8 cellular contexts compared by ENCODE assay signal in genomic region chr3:52278510-52279069, GRCh38. TPM values are rescaled to one million over a fixed set of nuclear protein-coding genes. Genes with fewer than 3 reads are reported as not detected.
DNase-seq lines count a peak whose midpoint lies in the region; ATAC-seq, FAIRE-seq and TF ChIP-seq lines count a peak whose summit lies in the region.

Gene WDR82, minus strand, starts transcription at chr3:52278649. Its CDS starts 288 bp downstream, at chr3:52278361.

- H3K9ac ChIP-seq in HepG2 (ENCODE audit: insufficient read depth, low read depth, low read length): peak within 1 kb of the TSS; percentile 99

- peaks cover 47% of the 10 kb centered on the region for H3K79me2 ChIP-seq in HepG2 (ENCODE audit: insufficient read depth, low read length)

- DNase-seq in NCI-H69 (lab: John Stamatoyannopoulos, UW) (peak; percentile 94), dedifferentiated amniotic fluid mesenchymal stem cell (ENCODE audit: extremely low spot score) (peak; percentile 88), HepG2 (ENCODE audit: low spot score) (peak; percentile 78)
- DNase-seq in activated CD4-positive, alpha-beta T cell treated with anti-CD3 and anti-CD28 coated beads, Interleukin-2, amount 50 U/mL, for 1 hour: peak; percentile 98
- peak; percentile 99 for DNase-seq in stimulated activated CD4-positive, alpha-beta T cell treated with anti-CD3 and anti-CD28 coated beads, Interleukin-4, amount 100 ng/mL, for 1 hour

- intact Hi-C loops in HepG2 (cut with micrococcal nuclease; ENCODE audit: unreplicated experiment): no loop called here

- peak within 1 kb of the TSS; percentile 92 for H3K4me2 ChIP-seq in HepG2 (ENCODE audit: low read depth, low read length)

- peak within 1 kb of the TSS; percentile 77 to 99 (median 94) for H3K4me3 ChIP-seq in HepG2 (replicated peaks in 1 of 3; ENCODE audit: insufficient read depth in 1 of 3, low read depth in 2 of 3, low read length in 3 of 3)

- H3K4me1 ChIP-seq in HepG2 (ENCODE audit: insufficient read depth, low read length): peaks cover 74% of the 10 kb centered on the region

- POLR2A ChIA-PET in HepG2 (lab: Yijun Ruan, JAX): interaction anchor here (1.0 to 5.3 kb wide), 13 partner anchors 11 to 124 kb away, joined by 3 to 165 read pairs (median 8); partner anchors contain the start of genes GLYCTK, POC1A, PPM1M and TWF2

- TF ChIP-seq RAD21 in HepG2 (CRISPR knock-in tag; IDR thresholded peaks at IDR 0.05): peak; percentile 9; the same call in 1 of the 2 replicates

- no peak within 1 kb of the TSS for H2AFZ ChIP-seq in HepG2 (ENCODE audit: low read length)

- H3K36me3 ChIP-seq in HepG2 (replicated peaks in 1 of 2; ENCODE audit: control insufficient read depth in 1 of 2, insufficient read depth in 2 of 2, low read length in 2 of 2): 0 out of 5 replicates have a peak, but pooled peaks cover 0 to 5% of the 10 kb centered on the region in 2 experiments

- TF ChIP-seq EP300 in HepG2 (IDR thresholded peaks at IDR 0.05; ENCODE audit: low read depth in 2 of 2, low read length in 2 of 2): no peak
- TF ChIP-seq EP300 in HepG2 (CRISPR knock-in tag; IDR thresholded peaks at IDR 0.05; ENCODE audit: borderline replicate concordance): 0 out of 2 replicates have a peak, but pooled peaks have one; percentile 17

- H3K27ac ChIP-seq in C4-2B (peak within 1 kb of the TSS; percentile 83), HepG2 (ENCODE audit: extremely low read length, insufficient read depth, low read length) (peak within 1 kb of the TSS; percentile 95)

- WGBS in HepG2 (ENCODE audit: low lambda C conversion rate): 0% methylated on average over 12 of the region's 58 CpGs

- H3K9me3 ChIP-seq in HepG2 (ENCODE audit: low read length): no peaks in the 10 kb centered on the region

- peak; percentile 88 for ATAC-seq in GM19328 (IDR thresholded peaks at IDR 0.05; ENCODE audit: unreplicated experiment)
- peak; percentile 68 for ATAC-seq in HG03520 (IDR thresholded peaks at IDR 0.05; ENCODE audit: unreplicated experiment)
- ATAC-seq in HepG2: peak; percentile 89

- BruUV-seq in HepG2 (replicated peaks; lab: Mats Ljungman, UMichigan): no TSS peak

- no peaks in the 10 kb centered on the region; a peak in 1 of 5 replicates for H3K27me3 ChIP-seq in HepG2 (ENCODE audit: control insufficient read depth in 1 of 2, insufficient read depth in 2 of 2, low read length in 2 of 2)

- in situ Hi-C loops in HepG2 (cut with HindIII; ENCODE audit: extremely low pct_ligation_motif_present, low pct_unique_long_range_greater_than_20kb): no loop called here

- TF ChIP-seq CTCF in C4-2B (conservative IDR thresholded peaks at IDR 0.05) (no peak; the same call in 1 of the 2 replicates), HepG2 (CRISPR knock-in tag; IDR thresholded peaks at IDR 0.05) (peak; percentile 65)

- H4K20me1 ChIP-seq in HepG2 (ENCODE audit: insufficient read depth, low read length): peaks cover 39% of the 10 kb centered on the region

- FAIRE-seq in HepG2 (lab: Jason Lieb, UNC): no peak

- CTCF ChIA-PET in HepG2 (lab: Yijun Ruan, JAX; ENCODE audit: low intra/inter-chr PET ratio, low total read pairs): no interaction called here

- peak; percentile 84 to 93 for TF ChIP-seq POLR2A in HepG2 (IDR thresholded peaks at IDR 0.05; ENCODE audit: insufficient read depth in 1 of 2, low read depth in 2 of 2, low read length in 2 of 2)

TF ChIP-seq in HepG2, 621 proteins besides CTCF, POLR2A, EP300 and RAD21 (continues in another document):
- TF ChIP-seq CHCHD3 (CRISPR knock-in tag; IDR thresholded peaks at IDR 0.05) (no peak), KLF9 (CRISPR knock-in tag; IDR thresholded peaks at IDR 0.05; ENCODE audit: low read depth) (no peak), NFYB (CRISPR knock-in tag; IDR thresholded peaks at IDR 0.05) (peak; percentile 25; the same call in 1 of the 2 replicates), PHB2 (IDR thresholded peaks at IDR 0.05; ENCODE audit: partially characterized antibody) (no peak), ZFP62 (CRISPR knock-in tag; IDR thresholded peaks at IDR 0.05) (0 out of 2 replicates have a peak, but pooled peaks have one; percentile 27), RERE (CRISPR knock-in tag; IDR thresholded peaks at IDR 0.05; ENCODE audit: low read depth) (no peak), NFE2L2 (IDR thresholded peaks at IDR 0.05; ENCODE audit: low read length) (no peak), BCL6 (CRISPR knock-in tag; IDR thresholded peaks at IDR 0.05) (0 out of 2 replicates have a peak, but pooled peaks have one; percentile 30), TMF1 (CRISPR knock-in tag; IDR thresholded peaks at IDR 0.05; ENCODE audit: low read depth) (no peak)

RNA-seq across cellular contexts. Expression of gene WDR82, which starts in this region (rescaled TPM):
- 59.5 and 62.0 TPM in 2 replicates for total RNA-seq in HepG2 (2016; rRNA removed; fragmentation: Illumina TruSeq; extraction: Trizol)
- 6.3 and 6.7 TPM in 2 replicates for total RNA-seq in HepG2 (2016; cell fraction: cytosol; rRNA removed; fragmentation: Illumina TruSeq; extraction: Trizol; ENCODE audit: low read depth)
- 58.9 and 60.5 TPM in 2 replicates for total RNA-seq in HepG2 (2016; cell fraction: insoluble cytoplasmic fraction; rRNA removed; fragmentation: Illumina TruSeq; extraction: Trizol)
- total RNA-seq in HepG2 (2016; cell fraction: membrane; rRNA removed; fragmentation: Illumina TruSeq; extraction: Trizol): 27.7 and 28.8 TPM in 2 replicates
- total RNA-seq in HepG2 (2016; cell fraction: nucleus; rRNA removed; fragmentation: Illumina TruSeq; extraction: Trizol): 32.4 and 32.6 TPM in 2 replicates
- polyA plus RNA-seq in HepG2 (2011; rRNA removed): 39.1 and 41.9 TPM in 2 replicates
- 23.5 and 37.7 TPM in 2 replicates for polyA plus RNA-seq in HepG2 (2011; cell fraction: cytosol; rRNA removed)
- 10.7 and 14.5 TPM in 2 replicates for polyA plus RNA-seq in HepG2 (2011; cell fraction: nucleus; rRNA removed)
- 48.3 and 52.2 TPM in 2 replicates for polyA plus RNA-seq in HepG2 (2012)
- polyA plus RNA-seq in HepG2 (2016; cell fraction: cytosol; fragmentation: Illumina TruSeq; extraction: Trizol; ENCODE audit: low read depth): 3.6 and 4.2 TPM in 2 replicates
- 60.6 and 66.1 TPM in 2 replicates for polyA plus RNA-seq in HepG2 (2016; cell fraction: insoluble cytoplasmic fraction; fragmentation: Illumina TruSeq; extraction: Trizol; ENCODE audit: low read depth)
- 13.9 and 15.0 TPM in 2 replicates for polyA plus RNA-seq in HepG2 (2016; cell fraction: membrane; fragmentation: Illumina TruSeq; extraction: Trizol; ENCODE audit: low read depth)
- 38.8 and 40.8 TPM in 2 replicates for polyA plus RNA-seq in HepG2 (2016; cell fraction: nucleus; fragmentation: Illumina TruSeq; extraction: Trizol; ENCODE audit: insufficient read depth, low read depth)
- polyA minus RNA-seq in HepG2 (2011; rRNA and poly(A)+ RNA removed; ENCODE audit: low replicate concordance): 52.7 and 77.7 TPM in 2 replicates
- 29.3 and 33.9 TPM in 2 replicates for polyA minus RNA-seq in HepG2 (2011; cell fraction: cytosol; rRNA and poly(A)+ RNA removed)
- 28.7 and 33.2 TPM in 2 replicates for polyA minus RNA-seq in HepG2 (2011; cell fraction: nucleus; rRNA and poly(A)+ RNA removed)

Comparison
In these comparisons a context has a peak if more than half of its experiments do, and no peak if none do; other contexts are left out.
1. Peak in every context shown above with its lines: DNase-seq, ATAC-seq, H3K4me3 ChIP-seq and H3K27ac ChIP-seq.